Comparison of ENCODE assay signal across 12 cellular contexts in the genomic region with DNA sequence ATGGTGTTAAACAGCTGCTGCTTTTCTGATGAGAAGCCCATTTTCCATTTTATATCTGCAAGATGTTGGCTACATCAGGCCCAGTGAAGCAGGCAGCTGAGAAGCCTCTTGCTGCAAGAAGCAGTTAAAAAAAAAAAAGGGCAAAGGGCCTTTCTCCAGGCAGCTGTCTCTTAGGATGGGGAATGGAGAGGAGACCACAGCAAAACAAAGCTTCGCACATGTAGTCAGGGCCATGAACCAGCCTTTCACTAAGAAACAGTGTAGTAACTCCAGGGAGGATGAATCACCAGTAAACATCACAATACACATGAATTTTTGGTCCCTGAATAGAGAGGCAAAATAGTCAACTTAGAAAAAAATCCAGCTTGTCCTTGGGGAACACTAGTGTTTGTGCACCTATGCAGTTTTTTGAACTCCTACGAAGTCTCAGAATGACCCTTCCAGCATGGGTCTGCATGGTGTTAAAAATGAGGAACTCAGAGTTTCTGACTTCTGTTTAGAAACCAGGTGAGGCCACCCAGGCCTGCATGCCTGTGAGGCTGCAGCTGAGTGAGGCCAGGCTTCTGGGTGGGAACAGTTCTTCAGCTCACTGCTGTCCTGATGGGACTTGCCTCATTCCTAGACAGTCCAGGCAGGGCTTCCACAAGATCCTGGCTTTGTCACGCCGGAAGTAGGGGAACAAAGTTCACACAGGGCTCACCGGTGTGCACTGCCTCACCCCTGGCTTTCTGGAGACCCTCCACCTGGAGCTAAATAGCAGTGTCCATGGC.
DNase-seq lines count a peak whose midpoint lies in the region; ATAC-seq and TF ChIP-seq lines count a peak whose summit lies in the region.
"Had no signal": no experiment of that assay in that cellular context is flagged by ENCODE, and none has a peak within 500 bp of the region (broad histone marks: within the 10 kb centered on the region; RNA-seq: fewer than 3 reads in every experiment).

No MANE protein-coding gene starts in this region.

- no peaks in the 10 kb centered on the region for H3K4me1 ChIP-seq in A673 (ENCODE audit: insufficient read depth, low read length, poor library complexity, severe bottlenecking)

- no peaks in the 10 kb centered on the region for H3K27me3 Mint-ChIP-seq in nephron (ENCODE audit: low read depth)
- H3K27me3 Mint-ChIP-seq: stimulated activated naive CD8-positive, alpha-beta T cell treated with anti-CD3 and anti-CD28 coated beads, Interleukin-15, Interleukin-2, amounts not matched to agents 100 ng/mL and 50 ng/mL, for 24 hours had no signal

- no TSS peak for BruUV-seq in A673 (replicated peaks; lab: Mats Ljungman, UMichigan)

- POLR2A ChIA-PET in A673 (lab: Charles Lee; ENCODE audit: low non-redundant PET), result no interaction called here

- H3K9me3 ChIP-seq in A673 (ENCODE audit: low read depth, low read length, poor library complexity, severe bottlenecking), result no peaks in the 10 kb centered on the region

- H3K9me3 Mint-ChIP-seq in nephron, result no peaks in the 10 kb centered on the region
- H3K9me3 Mint-ChIP-seq: stimulated activated naive CD8-positive, alpha-beta T cell treated with anti-CD3 and anti-CD28 coated beads, Interleukin-15, Interleukin-2, amounts not matched to agents 100 ng/mL and 50 ng/mL, for 24 hours had no signal

- no peaks in the 10 kb centered on the region for H3K27me3 ChIP-seq in A673 (replicated peaks; ENCODE audit: insufficient read depth, low read depth, low read length, poor library complexity)

- H3K36me3 ChIP-seq in A673 (ENCODE audit: insufficient read depth, low read length, poor library complexity, severe bottlenecking), result no peaks in the 10 kb centered on the region

- TF ChIP-seq CTCF in nephron (IDR thresholded peaks at IDR 0.05; ENCODE audit: unreplicated experiment in 3 of 3) (no peak), A673 (conservative IDR thresholded peaks at IDR 0.05; ENCODE audit: low read depth, low read length) (no peak)

- H3K4me3 ChIP-seq in A673 (ENCODE audit: low read depth, low read length, poor library complexity, severe bottlenecking), result no peak overlapping the region

- peak; percentile 13 for DNase-seq in UCSD-AML1 (lab: John Stamatoyannopoulos, UW; ENCODE audit: unreplicated experiment)
- DNase-seq in ecto neural progenitor cell (ENCODE audit: low spot score), result no peak
- DNase-seq in dermis blood vessel endothelial cell, result no peak
- DNase-seq in A673 (ENCODE audit: low spot score), result no peak
- no peak for DNase-seq in activated CD4-positive, CD25-positive, alpha-beta regulatory T cell (lab: John Stamatoyannopoulos, UW)
- DNase-seq: NCI-H526 treated with DMSO at 0.1 percent for 48 hours; stimulated activated CD4-positive, alpha-beta T cell treated with anti-CD3 and anti-CD28 coated beads, Interleukin-1b, Interleukin-23, amount 100 ng/mL, for 48 hours had no signal

- peaks cover 13% of the 10 kb centered on the region for H3K4me1 Mint-ChIP-seq in nephron

- H3K4me3 Mint-ChIP-seq in nephron, result no peak overlapping the region
- H3K4me3 Mint-ChIP-seq: stimulated activated naive CD8-positive, alpha-beta T cell treated with anti-CD3 and anti-CD28 coated beads, Interleukin-15, Interleukin-2, amounts not matched to agents 100 ng/mL and 50 ng/mL, for 24 hours had no signal

- intact Hi-C loops in A673 (cut with micrococcal nuclease; ENCODE audit: unreplicated experiment), result no loop called here

- CTCF ChIA-PET in A673 (lab: Charles Lee), result no interaction called here

- no peaks in the 10 kb centered on the region for H3K36me3 Mint-ChIP-seq in nephron (ENCODE audit: low read depth)

- H3K27ac Mint-ChIP-seq in nephron, result peak overlapping the region; percentile 70 to 82 (median 74)
- H3K27ac Mint-ChIP-seq: stimulated activated naive CD8-positive, alpha-beta T cell treated with anti-CD3 and anti-CD28 coated beads, Interleukin-15, Interleukin-2, amounts not matched to agents 100 ng/mL and 50 ng/mL, for 24 hours had no signal

- ATAC-seq in GM18858 (IDR thresholded peaks at IDR 0.05; ENCODE audit: unreplicated experiment), result peak; percentile 98
- peak; percentile 82 for ATAC-seq in HG02610 (IDR thresholded peaks at IDR 0.05; ENCODE audit: unreplicated experiment)
- ATAC-seq: HCT116 had no signal

- H3K27ac ChIP-seq in A673 (ENCODE audit: low read depth, low read length, poor library complexity, severe bottlenecking), result no peak overlapping the region
